27 cellular contexts compared by ENCODE assay signal in the genomic region with DNA sequence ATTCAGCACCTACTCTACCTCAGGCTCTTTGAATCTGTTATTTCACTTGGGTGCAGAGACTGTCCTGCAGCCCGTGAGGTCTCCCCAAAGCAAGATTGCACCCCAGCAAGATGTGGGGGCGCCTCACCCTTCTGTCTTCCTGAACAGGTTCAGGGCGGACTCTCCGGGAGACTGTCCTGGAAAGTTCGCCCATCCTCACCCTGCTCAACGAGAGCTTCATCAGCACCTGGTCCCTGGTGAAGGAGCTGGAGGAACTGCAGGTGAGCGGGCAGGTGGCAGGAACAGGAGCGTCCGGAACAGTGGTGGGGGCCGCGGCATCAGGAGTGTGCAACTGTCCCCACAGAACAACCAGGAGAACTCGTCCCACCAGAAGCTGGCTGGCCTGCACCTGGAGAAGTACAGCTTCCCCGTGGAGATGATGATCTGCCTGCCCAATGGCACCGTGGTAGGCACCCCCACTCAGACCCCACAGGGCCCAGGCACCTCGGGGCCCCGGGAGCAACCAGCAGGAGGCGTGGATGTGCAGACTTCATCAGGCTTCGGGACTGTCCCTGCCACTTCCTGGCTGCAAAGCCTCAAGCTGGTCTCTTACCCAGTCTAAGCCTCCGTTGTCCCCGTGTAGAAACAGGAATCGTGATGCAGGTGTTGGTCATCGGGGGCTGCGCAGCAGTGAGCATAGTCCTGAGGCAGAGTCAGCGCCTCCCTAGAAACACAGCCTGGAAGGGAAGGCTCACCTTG. TPM values are rescaled to one million over a fixed set of nuclear protein-coding genes. Genes with fewer than 3 reads are reported as not detected.
DNase-seq lines count a peak whose midpoint lies in the region; ATAC-seq, FAIRE-seq and TF ChIP-seq lines count a peak whose summit lies in the region.
"Had no signal": no experiment of that assay in that cellular context is flagged by ENCODE, and none has a peak within 500 bp of the region (broad histone marks: within the 10 kb centered on the region; RNA-seq: fewer than 3 reads in every experiment).

No MANE protein-coding gene starts in this region.

- H3K4me3 Mint-ChIP-seq in chondrocyte (ENCODE audit: unreplicated experiment) (no peak overlapping the region), H9 (no peak overlapping the region)
- H3K4me3 Mint-ChIP-seq: activated T-cell treated with anti-CD3 and anti-CD28 coated beads, Interleukin-2, amount 50 U/mL, for 4 hours had no signal

- H3K4me1 Mint-ChIP-seq in chondrocyte (ENCODE audit: low read depth) (peaks cover 11% of the 10 kb centered on the region), H9 (peaks cover 17 to 21% of the 10 kb centered on the region in 2 experiments)

- DNase-seq in GM12864 (ENCODE audit: low read depth) (no peak), Karpas-422 (peak; percentile 70), chondrocyte (ENCODE audit: low spot score) (peak; percentile 75), foreskin fibroblast (no peak), H9 (no peak), H54 (ENCODE audit: insufficient read length, low spot score) (no peak)
- DNase-seq: ACHN; activated naive CD4-positive, alpha-beta T cell treated with anti-CD3 and anti-CD28 coated beads, Interleukin-2, amount 50 U/mL, for 16 hours; activated T-cell treated with anti-CD3 and anti-CD28 coated beads, Interleukin-2, amount 50 U/mL, for 4 hours; effector CD4-positive, alpha-beta T cell; erythroblast; GM23248; hippocampal formation; MG63; NCI-H2171 treated with DMSO at 0.1 percent for 48 hours; NCI-H526; sigmoid colon; uterus had no signal

- no peak overlapping the region for H3K4ac ChIP-seq in H9 (ENCODE audit: low read depth, low read length)

- H3T11ph ChIP-seq in H9 (ENCODE audit: low read length), result no peak overlapping the region

- H2BK5ac ChIP-seq in H9 (ENCODE audit: insufficient read length, low read length), result no peak overlapping the region

- H3K9ac ChIP-seq in Karpas-422 (ENCODE audit: low read length) (no peak overlapping the region), H9 (ENCODE audit: extremely low read depth, insufficient read length, low read length) (no peak overlapping the region)
- H3K9ac ChIP-seq: GM23248 had no signal

- H4K8ac ChIP-seq in H9 (replicated peaks; ENCODE audit: insufficient read length, low read depth, low read length), result no peak overlapping the region

- no CpG with 5 or more reads among the region's 24 CpGs for whole genome bisulfite sequencing in H9 (ENCODE audit: extremely low coverage, insufficient read length, low lambda C conversion rate)

- no peak overlapping the region for H2BK12ac ChIP-seq in H9 (ENCODE audit: insufficient read length, low read depth, low read length)

- no peak overlapping the region for H3K18ac ChIP-seq in H9 (ENCODE audit: insufficient read length, low read depth, low read length)

- H3K9me3 ChIP-seq in Karpas-422 (ENCODE audit: low read length), result no peaks in the 10 kb centered on the region
- H3K9me3 ChIP-seq in H9 (ENCODE audit: control insufficient read depth, low read depth, low read length), result no peaks in the 10 kb centered on the region
- H3K9me3 ChIP-seq: MG63, sigmoid colon, uterus had no signal

- H2BK120ac ChIP-seq in H9 (ENCODE audit: low read depth, low read length, poor library complexity, severe bottlenecking), result no peak overlapping the region

- H3K14ac ChIP-seq in H9 (ENCODE audit: insufficient read depth, low read length), result no peak overlapping the region

- peaks cover 25% of the 10 kb centered on the region for H3K4me1 ChIP-seq in Karpas-422 (ENCODE audit: low read length)
- H3K4me1 ChIP-seq in H9 (ENCODE audit: insufficient read depth, low read length), result no peaks in the 10 kb centered on the region; the same call in 1 of the 2 replicates
- H3K4me1 ChIP-seq: uterus had no signal

- H3K27ac ChIP-seq in 22Rv1, result no peak overlapping the region
- H3K27ac ChIP-seq in Karpas-422 (ENCODE audit: low read length), result no peak overlapping the region
- H3K27ac ChIP-seq in H9 (ENCODE audit: insufficient read length, low read depth, low read length), result no peak overlapping the region
- H3K27ac ChIP-seq: C4-2B, GM23248, sigmoid colon, uterus had no signal

- H3K9me3 Mint-ChIP-seq in chondrocyte (ENCODE audit: low read depth) (no peaks in the 10 kb centered on the region), H9 (no peaks in the 10 kb centered on the region)
- H3K9me3 Mint-ChIP-seq: activated T-cell treated with anti-CD3 and anti-CD28 coated beads, Interleukin-2, amount 50 U/mL, for 4 hours; IgD-negative memory B cell; nephron had no signal

- no peak for TF ChIP-seq POLR2A in H54 (IDR thresholded peaks at IDR 0.05; ENCODE audit: low read depth, low read length)

- H3K36me3 Mint-ChIP-seq in chondrocyte (ENCODE audit: low read depth), result peaks cover 8% of the 10 kb centered on the region
- peaks cover 12 to 47% (median 42%) of the 10 kb centered on the region in 3 experiments; a peak in 6 of 7 replicates for H3K36me3 Mint-ChIP-seq in H9 (ENCODE audit: insufficient read depth in 1 of 3, low read depth in 3 of 3)
- H3K36me3 Mint-ChIP-seq: IgD-negative memory B cell had no signal

- H4K5ac ChIP-seq in H9 (ENCODE audit: insufficient read length, low read depth, low read length), result no peak overlapping the region

- no peak for ATAC-seq in GM21515 (IDR thresholded peaks at IDR 0.05; ENCODE audit: unreplicated experiment)
- ATAC-seq: activated T-cell treated with anti-CD3 and anti-CD28 coated beads, Interleukin-2, amount 50 U/mL, for 4 hours had no signal

- no peak overlapping the region for H3K56ac ChIP-seq in H9 (ENCODE audit: insufficient read length, low read depth, low read length)

- H3K27ac Mint-ChIP-seq in chondrocyte (ENCODE audit: unreplicated experiment) (no peak overlapping the region), H9 (no peak overlapping the region)
- H3K27ac Mint-ChIP-seq: IgD-negative memory B cell had no signal

- no peak overlapping the region for H4K91ac ChIP-seq in H9 (ENCODE audit: insufficient read length, low read depth, low read length)

- H3K4me3 ChIP-seq in GM12864 (ENCODE audit: low read depth, low read length), result no peak overlapping the region
- H3K4me3 ChIP-seq in Karpas-422 (ENCODE audit: low read length), result no peak overlapping the region
- H3K4me3 ChIP-seq in foreskin fibroblast (ENCODE audit: low read depth in 1 of 2, low read length in 2 of 2), result no peak overlapping the region
- H3K4me3 ChIP-seq: GM23248, MG63, sigmoid colon, uterus had no signal

- H2AFZ ChIP-seq in Karpas-422 (ENCODE audit: low read length) (no peak overlapping the region), H9 (ENCODE audit: low read length) (no peak overlapping the region)
- H2AFZ ChIP-seq: GM23248 had no signal

- H3K9me2 ChIP-seq in Karpas-422 (replicated peaks; ENCODE audit: insufficient read depth, low read length), result no peaks in the 10 kb centered on the region

- no peak overlapping the region for H2BK20ac ChIP-seq in H9 (ENCODE audit: low read depth, low read length, poor library complexity, severe bottlenecking)

- no peaks in the 10 kb centered on the region for H3K27me3 ChIP-seq in Karpas-422 (ENCODE audit: low read length)
- no peaks in the 10 kb centered on the region for H3K27me3 ChIP-seq in H9 (ENCODE audit: insufficient read depth, low read length)
- H3K27me3 ChIP-seq: MG63, sigmoid colon, uterus had no signal

- 0 out of 2 replicates have a peak, but pooled peaks have one; percentile 8 for TF ChIP-seq CTCF in 22Rv1 (IDR thresholded peaks at IDR 0.05)
- TF ChIP-seq CTCF in GM12864 (IDR thresholded peaks at IDR 0.05; ENCODE audit: low read depth, low read length, missing control alignments), result peak; percentile 38
- peak; percentile 13 for TF ChIP-seq CTCF in chondrocyte (IDR thresholded peaks at IDR 0.05)
- no peak for TF ChIP-seq CTCF in foreskin fibroblast (IDR thresholded peaks at IDR 0.05; ENCODE audit: low read depth, low read length)
- no peak for TF ChIP-seq CTCF in H9 (conservative IDR thresholded peaks at IDR 0.05)

- H2AK5ac ChIP-seq in H9 (ENCODE audit: insufficient read length, low read length), result no peak overlapping the region

- H3K23me2 ChIP-seq in H9 (ENCODE audit: insufficient read length, low read depth, low read length, poor library complexity, severe bottlenecking), result no peaks in the 10 kb centered on the region

- no peak for FAIRE-seq in H54 (lab: Jason Lieb, UNC)
- FAIRE-seq: astrocyte, D721Med, frontal cortex had no signal

- H3K79me2 ChIP-seq in Karpas-422 (ENCODE audit: low read length), result no peaks in the 10 kb centered on the region
- H3K79me2 ChIP-seq in H9 (ENCODE audit: insufficient read depth, low read length), result no peaks in the 10 kb centered on the region

- no peaks in the 10 kb centered on the region for H3K79me1 ChIP-seq in H9 (ENCODE audit: insufficient read depth, low read depth, low read length, poor library complexity, severe bottlenecking)

- H3K4me2 ChIP-seq in Karpas-422 (ENCODE audit: low read depth, low read length, poor library complexity, severe bottlenecking) (no peak overlapping the region), H9 (ENCODE audit: insufficient read depth, insufficient read length, low read length) (no peak overlapping the region)

- H3K27me3 Mint-ChIP-seq in chondrocyte (ENCODE audit: low read depth), result no peaks in the 10 kb centered on the region
- H3K27me3 Mint-ChIP-seq in H9 (ENCODE audit: low read depth), result peaks cover 2% of the 10 kb centered on the region; the same call in 1 of the 2 replicates
- H3K27me3 Mint-ChIP-seq: IgD-negative memory B cell had no signal

- H2BK15ac ChIP-seq in H9 (ENCODE audit: low read depth, low read length), result no peak overlapping the region

- no peak overlapping the region for H3K23ac ChIP-seq in H9 (ENCODE audit: insufficient read length, low read depth, low read length)

- H3K36me3 ChIP-seq in Karpas-422 (ENCODE audit: insufficient read depth, low read length), result no peaks in the 10 kb centered on the region
- H3K36me3 ChIP-seq: uterus had no signal

- H4K20me1 ChIP-seq in Karpas-422 (ENCODE audit: insufficient read depth, low read depth, low read length) (peaks cover 8% of the 10 kb centered on the region; the same call in 1 of the 2 replicates), H9 (ENCODE audit: control insufficient read depth, insufficient read depth, insufficient read length) (peaks cover 3% of the 10 kb centered on the region)

RNA-seq across cellular contexts. Expression of gene MTFR1L, which starts 5.9 kb away (rescaled TPM):
- total RNA-seq in Karpas-422 (2014; rRNA removed; shearing (Covaris generic); ENCODE audit: low replicate concordance), result 24.3 and 39.6 TPM in 2 replicates
- total RNA-seq in chondrocyte (51.2 to 67.1 TPM (median 51.2 TPM) in 3 replicates), H9 (2021) (31.5 and 32.5 TPM in 2 replicates)

RNA-seq across cellular contexts. Expression of gene SELENON, which starts 13.9 kb away (rescaled TPM):
- 2.7 and 5.1 TPM in 2 replicates for total RNA-seq in Karpas-422 (2014; rRNA removed; shearing (Covaris generic); ENCODE audit: low replicate concordance)
- total RNA-seq in chondrocyte (77.0 to 99.5 TPM (median 95.7 TPM) in 3 replicates), H9 (2021) (89.0 and 90.9 TPM in 2 replicates)

RNA-seq across cellular contexts. Expression of gene AUNIP, which starts 45.4 kb away (rescaled TPM):
- 7.2 and 11.6 TPM in 2 replicates for total RNA-seq in Karpas-422 (2014; rRNA removed; shearing (Covaris generic); ENCODE audit: low replicate concordance)
- total RNA-seq in chondrocyte (0.80 to 2.9 TPM (median 1.2 TPM) in 3 replicates), H9 (2021) (22.0 and 22.2 TPM in 2 replicates)
- total RNA-seq: posterior vena cava, sigmoid colon had no signal

Comparison
In these comparisons a context has a peak if more than half of its experiments do, and no peak if none do; other contexts are left out.
1. CTCF ChIP-seq: peak in 22Rv1 (single experiment), GM12864 (single experiment) and chondrocyte (single experiment); none in foreskin fibroblast (single experiment) and H9 (single experiment).
2. DNase-seq: peak in Karpas-422 (single experiment) and chondrocyte (single experiment); none in GM12864 (single experiment), foreskin fibroblast (0 of 2), H9 (single experiment) and H54 (single experiment).
3. RNA of gene SELENON, which starts 13.9 kb away (total RNA-seq): 77.0 to 99.5 TPM in chondrocyte and 89.0 to 90.9 TPM in H9; 2.7 to 5.1 TPM in Karpas-422; every median in the first group is over 10 times any median in the second.